29 cellular contexts compared by ENCODE assay signal in genomic region chr17:11545002-11545401, GRCh38. TPM values are rescaled to one million over a fixed set of nuclear protein-coding genes. Genes with fewer than 3 reads are reported as not detected.
"Had no signal": no experiment of that assay in that cellular context is flagged by ENCODE, and none has a peak within 500 bp of the region (broad histone marks: within the 10 kb centered on the region; RNA-seq: fewer than 3 reads in every experiment).

No MANE protein-coding gene starts in this region.

- H3K9ac ChIP-seq: neural progenitor cell, parathyroid adenoma had no signal

- H3K4me2 ChIP-seq: neural progenitor cell, smooth muscle cell had no signal

- ATAC-seq: natural killer cell; psoas muscle; right cardiac atrium; sciatic nerve; stimulated activated memory B cell treated with anti-CD40 and anti-IgM and Interleukin-4, amounts not matched to agents 10 μg/mL and 1 μg/mL and 100 μg/mL, for 72 hours; stimulated activated naive CD8-positive, alpha-beta T cell treated with anti-CD3 and anti-CD28 coated beads, Interleukin-15, amount 100 ng/mL, for 72 hours; stimulated activated naive CD8-positive, alpha-beta T cell treated with anti-CD3 and anti-CD28 coated beads, Interleukin-15, Interleukin-2, amounts not matched to agents 100 U/mL and 50 U/mL, for 24 hours; upper lobe of right lung had no signal

- H3K27ac ChIP-seq: neural progenitor cell, ovary, parathyroid adenoma, psoas muscle, skin epidermis, spleen, suprapubic skin, testis, tibial artery, transverse colon, upper lobe of right lung, uterus had no signal

- H3K4me1 ChIP-seq: neural progenitor cell, psoas muscle, spleen, suprapubic skin, testis, tibial artery, transverse colon, upper lobe of right lung, uterus had no signal

- H3K9me3 ChIP-seq: ovary, psoas muscle, suprapubic skin, testis, transverse colon, upper lobe of right lung had no signal

- H3K36me3 ChIP-seq: neural progenitor cell, ovary, spleen, suprapubic skin, tibial artery, transverse colon, upper lobe of right lung, uterus had no signal

- DNase-seq: natural killer cell; occipital lobe; ovary; posterior cingulate gyrus; psoas muscle; right cardiac atrium; spleen; stimulated activated CD4-positive, alpha-beta T cell treated with anti-CD3 and anti-CD28 coated beads, Interleukin-12 subunit alpha, Interleukin-12 subunit beta, amount 100 ng/mL, for 4 hours; stimulated activated CD4-positive, alpha-beta T cell treated with anti-CD3 and anti-CD28 coated beads, Interleukin-1b, Interleukin-23, amount 100 ng/mL, for 48 hours; stimulated activated CD4-positive, alpha-beta T cell treated with anti-CD3 and anti-CD28 coated beads, Interleukin-4, amount 100 ng/mL, for 1 hour; stimulated activated CD4-positive, alpha-beta T cell treated with anti-CD3 and anti-CD28 coated beads, Interleukin-4, amount 100 ng/mL, for 4 hours; stimulated activated CD8-positive, alpha-beta memory T cell treated with anti-CD3 and anti-CD28 coated beads, Interleukin-4, amount 100 ng/mL, for 48 hours; stimulated activated naive CD4-positive, alpha-beta T cell; stimulated activated naive CD8-positive, alpha-beta T cell treated with anti-CD3 and anti-CD28 coated beads, Interleukin-15, amount 100 ng/mL, for 72 hours; stimulated activated naive CD8-positive, alpha-beta T cell treated with anti-CD3 and anti-CD28 coated beads, Interleukin-15, Interleukin-2, amounts not matched to agents 100 U/mL and 50 U/mL, for 24 hours; substantia nigra; testis; tibial artery; transverse colon; upper lobe of right lung; uterus had no signal

- H3K4me3 ChIP-seq: neural progenitor cell, ovary, psoas muscle, skin epidermis, smooth muscle cell, spleen, suprapubic skin, testis, tibial artery, transverse colon, upper lobe of right lung, uterus had no signal

- H2AFZ ChIP-seq: neural progenitor cell, parathyroid adenoma had no signal

- H3K27me3 ChIP-seq: neural progenitor cell, ovary, spleen, suprapubic skin, testis, tibial artery, transverse colon, upper lobe of right lung, uterus had no signal

RNA-seq across cellular contexts. Expression of gene DNAH9, which starts 53.3 kb away (rescaled TPM):
- total RNA-seq: natural killer cell, osteoblast, psoas muscle had no signal
